Comparison of ENCODE assay signal across 22 cellular contexts in genomic region chr1:24010650-24011049, GRCh38.
"Had no signal": no experiment of that assay in that cellular context is flagged by ENCODE, and none has a peak within 500 bp of the region (broad histone marks: within the 10 kb centered on the region; RNA-seq: fewer than 3 reads in every experiment).

No MANE protein-coding gene starts in this region.

- H3K9me3 ChIP-seq: gastrocnemius medialis, prostate gland had no signal

- DNase-seq: activated B cell treated with CpG ODN at 0.5 μM for 24 hours; activated CD4-positive, alpha-beta T cell treated with anti-CD3 and anti-CD28 coated beads for 48 hours; activated CD8-positive, alpha-beta memory T cell treated with anti-CD3 and anti-CD28 coated beads, Interleukin-2, amount 50 U/mL, for 48 hours; activated CD8-positive, alpha-beta T cell treated with anti-CD3 and anti-CD28 coated beads, Interleukin-2, amount 10 ng/mL, durations not matched to agents 7 days and 5 days; activated gamma-delta T cell; activated T-cell treated with anti-CD3 and anti-CD28 coated beads, Interleukin-2, amount 50 U/mL, for 72 hours; amygdala; erythroblast; gastrocnemius medialis; heart right ventricle; islet precursor cell; nephron progenitor cell; occipital lobe; right cardiac atrium; stimulated activated CD4-positive, alpha-beta T cell treated with anti-CD3 and anti-CD28 coated beads, Interleukin-4, amount 100 ng/mL, for 4 hours; stimulated activated CD8-positive, alpha-beta memory T cell treated with anti-CD3 and anti-CD28 coated beads, Interleukin-4, amount 100 ng/mL, for 48 hours; stimulated activated naive CD4-positive, alpha-beta T cell treated with Interleukin-2 at 50 U/mL for 16 hours; SW 1271 had no signal

- H3K27ac Mint-ChIP-seq: activated B cell treated with CpG ODN at 0.5 μM for 24 hours; activated CD8-positive, alpha-beta T cell treated with anti-CD3 and anti-CD28 coated beads, Interleukin-2, amount 10 ng/mL, durations not matched to agents 7 days and 5 days; activated naive CD4-positive, alpha-beta T cell treated with anti-CD3 and anti-CD28 coated beads, Interleukin-2, amount 50 U/mL, for 72 hours; activated T-cell treated with anti-CD3 and anti-CD28 coated beads, Interleukin-2, amount 50 U/mL, for 72 hours had no signal

- H3K4me3 ChIP-seq: gastrocnemius medialis, heart right ventricle, prostate gland, smooth muscle cell had no signal

- H3K36me3 Mint-ChIP-seq: activated naive CD4-positive, alpha-beta T cell treated with anti-CD3 and anti-CD28 coated beads, Interleukin-2, amount 50 U/mL, for 72 hours had no signal

- H3K9me3 Mint-ChIP-seq: activated B cell treated with CpG ODN at 0.5 μM for 24 hours; activated naive CD4-positive, alpha-beta T cell treated with anti-CD3 and anti-CD28 coated beads, Interleukin-2, amount 50 U/mL, for 72 hours; activated T-cell treated with anti-CD3 and anti-CD28 coated beads, Interleukin-2, amount 50 U/mL, for 72 hours had no signal

- H3K4me3 Mint-ChIP-seq: activated B cell treated with CpG ODN at 0.5 μM for 24 hours; activated CD8-positive, alpha-beta T cell treated with anti-CD3 and anti-CD28 coated beads, Interleukin-2, amount 10 ng/mL, durations not matched to agents 7 days and 5 days; activated T-cell treated with anti-CD3 and anti-CD28 coated beads, Interleukin-2, amount 50 U/mL, for 72 hours had no signal

- H3K27ac ChIP-seq: gastrocnemius medialis, heart right ventricle, prostate gland had no signal

- H3K4me1 Mint-ChIP-seq: activated B cell treated with CpG ODN at 0.5 μM for 24 hours had no signal

- H3K27me3 ChIP-seq: gastrocnemius medialis, heart right ventricle had no signal

- H3K4me1 ChIP-seq: prostate gland had no signal

- ATAC-seq: activated CD8-positive, alpha-beta T cell treated with anti-CD3 and anti-CD28 coated beads, Interleukin-2, amount 10 ng/mL, durations not matched to agents 7 days and 5 days; activated naive CD4-positive, alpha-beta T cell treated with anti-CD3 and anti-CD28 coated beads, Interleukin-2, amount 50 U/mL, for 72 hours; activated T-cell treated with anti-CD3 and anti-CD28 coated beads, Interleukin-2, amount 50 U/mL, for 72 hours; gastrocnemius medialis; heart right ventricle; left lobe of liver; right cardiac atrium had no signal

- H3K36me3 ChIP-seq: gastrocnemius medialis, heart right ventricle, prostate gland had no signal
